1 cellular context compared by ENCODE assay signal in genomic region chr19:14561249-14561648, GRCh38.
TF ChIP-seq lines count a peak whose summit lies in the region.

No MANE protein-coding gene starts in this region.

TF ChIP-seq in GM23338, 12 proteins besides CTCF, POLR2A, EP300 and RAD21 (continued from another document):
- TF ChIP-seq ZNF462 (CRISPR knock-in tag; IDR thresholded peaks at IDR 0.05) (no peak), ETS1 (IDR thresholded peaks at IDR 0.05) (no peak), JUNB (IDR thresholded peaks at IDR 0.05; ENCODE audit: unreplicated experiment) (no peak), ZNF331 (CRISPR knock-in tag; IDR thresholded peaks at IDR 0.05; ENCODE audit: low read depth) (no peak), EZH2 (IDR thresholded peaks at IDR 0.05; ENCODE audit: low read depth, unreplicated experiment) (no peak), ZNF114 (CRISPR knock-in tag; IDR thresholded peaks at IDR 0.05) (no peak)
TF ChIP-seq in GM23338: peak in this region for 0.
